In the genomic region with DNA sequence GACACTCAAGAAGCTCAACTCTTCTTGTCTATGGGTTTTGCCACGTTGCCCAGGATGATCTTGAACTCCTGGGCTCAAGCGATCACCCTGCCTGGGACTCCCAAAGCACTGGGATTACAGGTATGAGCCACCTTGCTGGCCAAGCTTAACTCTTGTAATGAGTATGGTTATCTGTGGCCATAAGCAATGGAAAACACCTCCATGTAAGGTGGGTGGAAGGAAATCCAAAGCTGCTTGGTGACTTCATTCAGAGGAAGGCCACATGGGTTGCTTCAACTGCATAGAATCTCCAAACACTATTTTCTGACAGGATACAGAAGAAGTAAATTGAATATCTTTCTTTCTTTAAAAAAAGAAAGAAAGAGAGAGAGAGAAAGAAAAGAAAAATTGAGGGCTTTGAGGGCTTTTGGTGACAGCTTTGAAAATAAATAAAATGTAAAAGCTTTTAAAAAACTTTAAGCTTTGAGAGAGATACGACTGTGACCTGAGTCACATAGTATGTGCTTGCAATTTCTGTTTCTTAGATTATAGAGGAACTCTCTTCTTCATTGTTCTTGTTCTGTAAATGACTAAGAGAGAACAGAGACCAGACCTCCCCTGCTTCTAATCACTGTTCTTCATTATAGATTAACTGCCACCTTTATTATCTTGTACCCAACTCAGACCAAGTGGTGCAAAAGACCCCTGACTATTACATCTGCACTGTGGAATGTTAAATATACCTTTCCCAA, we compare ENCODE assay signal across 19 cellular contexts.
DNase-seq lines count a peak whose midpoint lies in the region; ATAC-seq, FAIRE-seq and TF ChIP-seq lines count a peak whose summit lies in the region.
"Had no signal": no experiment of that assay in that cellular context is flagged by ENCODE, and none has a peak within 500 bp of the region (broad histone marks: within the 10 kb centered on the region; RNA-seq: fewer than 3 reads in every experiment).

No MANE protein-coding gene starts in this region.

- no peak overlapping the region for H3K4ac ChIP-seq in H1 (replicated peaks; ENCODE audit: insufficient read length, low read depth, low read length)

- H4K91ac ChIP-seq in H1 (replicated peaks; ENCODE audit: insufficient read length, low read length), result no peak overlapping the region

- TF ChIP-seq RAD21 in H1 (IDR thresholded peaks at IDR 0.05 in 1 of 2, conservative IDR thresholded peaks at IDR 0.05 in 1 of 2; ENCODE audit: low read depth in 2 of 2, low read length in 2 of 2), result no peak

- H3K9me3 Mint-ChIP-seq in Caco-2 (ENCODE audit: unreplicated experiment), result no peaks in the 10 kb centered on the region
- H3K9me3 Mint-ChIP-seq in stimulated activated effector memory CD8-positive, alpha-beta T cell treated with anti-CD3 and anti-CD28 coated beads, Interleukin-12 subunit alpha, Interleukin-12 subunit beta, amount 100 ng/mL, for 72 hours, result no peaks in the 10 kb centered on the region
- H3K9me3 Mint-ChIP-seq: CD4-positive, alpha-beta T cell; IgD-negative memory B cell had no signal

- H3K4me1 ChIP-seq in Caco-2, result peaks cover 18% of the 10 kb centered on the region
- H3K4me1 ChIP-seq in OCI-LY3 (ENCODE audit: low read length), result peaks cover 57% of the 10 kb centered on the region
- H3K4me1 ChIP-seq in H1 (replicated peaks in 1 of 4; ENCODE audit: control insufficient read depth in 3 of 4, insufficient read depth in 4 of 4, low read length in 3 of 4), result peaks cover 2 to 17% (median 14%) of the 10 kb centered on the region in 4 experiments
- peaks cover 0 to 27% (median 0%) of the 10 kb centered on the region in 4 donors for H3K4me1 ChIP-seq in stomach

- DNase-seq in Caco-2 (no peak), H1 (ENCODE audit: low read depth in 1 of 2, low spot score in 2 of 2) (no peak), NCI-H2171 (lab: John Stamatoyannopoulos, UW) (no peak), NK-92 (lab: John Stamatoyannopoulos, UW; ENCODE audit: unreplicated experiment) (no peak), stomach (no peak)
- DNase-seq in stimulated activated effector memory CD8-positive, alpha-beta T cell treated with anti-CD3 and anti-CD28 coated beads, Interleukin-12 subunit alpha, Interleukin-12 subunit beta, amount 100 ng/mL, for 72 hours (ENCODE audit: low spot score in 2 of 2), result no peak
- DNase-seq: ACHN; CD4-positive, alpha-beta T cell; DMS79 treated with DMSO at 0.1 percent for 48 hours; GDM1; NCI-H187; NK-92 treated with Interleukin-12 subunit alpha and Interleukin-12 subunit beta, amount 100 ng/mL, for 24 hours; PC-9; SW 1271 had no signal

- H3K79me2 ChIP-seq in OCI-LY3 (ENCODE audit: low read length) (no peaks in the 10 kb centered on the region), H1 (ENCODE audit: control insufficient read depth in 1 of 2, insufficient read depth in 2 of 2, low read length in 2 of 2) (no peaks in the 10 kb centered on the region)

- no peak overlapping the region for H2BK120ac ChIP-seq in H1 (replicated peaks; ENCODE audit: low read depth, low read length)

- H3K4me2 ChIP-seq in OCI-LY3 (ENCODE audit: low read length), result peak overlapping the region; percentile 21
- no peak overlapping the region for H3K4me2 ChIP-seq in H1 (ENCODE audit: insufficient read depth in 1 of 2, low read depth in 2 of 2, low read length in 2 of 2)
- H3K4me2 ChIP-seq: PC-9 had no signal

- H3K36me3 Mint-ChIP-seq in Caco-2 (ENCODE audit: insufficient read depth, unreplicated experiment), result peaks cover 2% of the 10 kb centered on the region
- no peaks in the 10 kb centered on the region for H3K36me3 Mint-ChIP-seq in stimulated activated effector memory CD8-positive, alpha-beta T cell treated with anti-CD3 and anti-CD28 coated beads, Interleukin-12 subunit alpha, Interleukin-12 subunit beta, amount 100 ng/mL, for 72 hours

- H4K20me1 ChIP-seq in OCI-LY3 (ENCODE audit: insufficient read depth, low read length) (no peaks in the 10 kb centered on the region), H1 (replicated peaks in 1 of 2; ENCODE audit: control insufficient read depth in 1 of 2, insufficient read depth in 2 of 2, low read length in 2 of 2) (no peaks in the 10 kb centered on the region)

- H2BK20ac ChIP-seq in H1 (ENCODE audit: low read length), result peak overlapping the region; percentile 23; the same call in 1 of the 2 replicates

- no peak overlapping the region for H3K4me3 Mint-ChIP-seq in Caco-2 (ENCODE audit: unreplicated experiment)
- no peak overlapping the region for H3K4me3 Mint-ChIP-seq in stimulated activated effector memory CD8-positive, alpha-beta T cell treated with anti-CD3 and anti-CD28 coated beads, Interleukin-12 subunit alpha, Interleukin-12 subunit beta, amount 100 ng/mL, for 72 hours
- H3K4me3 Mint-ChIP-seq: CD4-positive, alpha-beta T cell; IgD-negative memory B cell had no signal

- H3K56ac ChIP-seq in H1 (replicated peaks; ENCODE audit: insufficient read length, low read depth, low read length), result no peak overlapping the region

- TF ChIP-seq CTCF in Caco-2 (IDR thresholded peaks at IDR 0.05; ENCODE audit: insufficient read depth in 1 of 2, low read depth in 1 of 2, low read length in 1 of 2, severe bottlenecking in 1 of 2, unreplicated experiment in 1 of 2) (no peak), OCI-LY3 (IDR thresholded peaks at IDR 0.05; ENCODE audit: low read depth, low read length) (no peak), H1 (IDR thresholded peaks at IDR 0.05; ENCODE audit: control extremely low read depth in 1 of 3, insufficient read depth in 1 of 3, low read depth in 1 of 3, low read length in 3 of 3) (no peak), stomach (IDR thresholded peaks at IDR 0.05) (no peak)

- H3K4me1 Mint-ChIP-seq in Caco-2 (ENCODE audit: low read depth, unreplicated experiment), result peaks cover 15% of the 10 kb centered on the region
- peaks cover 4% of the 10 kb centered on the region for H3K4me1 Mint-ChIP-seq in stimulated activated effector memory CD8-positive, alpha-beta T cell treated with anti-CD3 and anti-CD28 coated beads, Interleukin-12 subunit alpha, Interleukin-12 subunit beta, amount 100 ng/mL, for 72 hours

- WGBS in H1 (ENCODE audit: extremely low coverage in 1 of 2, insufficient coverage in 1 of 2, insufficient read length in 1 of 2, insufficient replicate concordance in 2 of 2, low coverage in 1 of 2, low lambda C conversion rate in 2 of 2, missing lambda C conversion rate in 1 of 2), 2 experiments, result 88% methylated on average over 3 of the region's 3 CpGs; no CpG with 5 or more reads in 1 of the 2 experiments
- 76 to 91% (median 85%) methylated on average over 3 of the region's 3 CpGs for WGBS in stomach, 5 donors

- H3K27me3 ChIP-seq in Caco-2 (replicated peaks; ENCODE audit: control insufficient read depth, insufficient read depth, low read length), result no peaks in the 10 kb centered on the region
- no peaks in the 10 kb centered on the region for H3K27me3 ChIP-seq in OCI-LY3 (ENCODE audit: low read depth, low read length)
- H3K27me3 ChIP-seq in H1 (replicated peaks in 1 of 4; ENCODE audit: control insufficient read depth in 3 of 4, extremely low read depth in 1 of 4, insufficient read depth in 3 of 4, low read length in 3 of 4), result no peaks in the 10 kb centered on the region
- H3K27me3 ChIP-seq in stomach, result no peaks in the 10 kb centered on the region

- TF ChIP-seq EP300 in H1 (IDR thresholded peaks at IDR 0.05; ENCODE audit: borderline replicate concordance in 1 of 2, low read depth in 2 of 2, low read length in 2 of 2) (no peak), stomach (IDR thresholded peaks at IDR 0.05) (no peak)

- no peak overlapping the region for H2BK15ac ChIP-seq in H1 (ENCODE audit: low read length)

- H3K9ac ChIP-seq in OCI-LY3 (ENCODE audit: low read length) (no peak overlapping the region; the same call in 1 of the 2 replicates), H1 (replicated peaks in 1 of 4; ENCODE audit: extremely low read depth in 1 of 4, low read depth in 3 of 4, low read length in 3 of 4) (no peak overlapping the region)

- H3K18ac ChIP-seq in H1 (ENCODE audit: extremely low read depth, low read length), result no peak overlapping the region; the same call in 1 of the 2 replicates

- no peak overlapping the region for H3K14ac ChIP-seq in H1 (ENCODE audit: insufficient read length)

- intact Hi-C loops in Caco-2 (cut with micrococcal nuclease; ENCODE audit: unreplicated experiment), result no loop called here
- intact Hi-C loops in stomach (cut with DNase I; ENCODE audit: low total_unique reads), result no loop called here

- no peaks in the 10 kb centered on the region for H3K27me3 Mint-ChIP-seq in Caco-2 (ENCODE audit: insufficient read depth, unreplicated experiment)
- H3K27me3 Mint-ChIP-seq: CD4-positive, alpha-beta T cell had no signal

- no peak overlapping the region for H4K5ac ChIP-seq in H1 (ENCODE audit: insufficient read length, low read depth, low read length)

- H3K4me3 ChIP-seq in Caco-2 (ENCODE audit: low read depth, low read length), result no peak overlapping the region
- H3K4me3 ChIP-seq in OCI-LY3 (ENCODE audit: low read length), result 0 out of 2 replicates have a peak overlapping the region, but pooled peaks have one; percentile 3
- no peak overlapping the region for H3K4me3 ChIP-seq in H1 (ENCODE audit: extremely low read depth in 1 of 4, insufficient read depth in 2 of 4, low read depth in 3 of 4, low read length in 4 of 4)
- H3K4me3 ChIP-seq in stomach, result no peak overlapping the region
- H3K4me3 ChIP-seq: HAP-1, PC-9 had no signal

- H2BK12ac ChIP-seq in H1 (ENCODE audit: low read depth, low read length), result 0 out of 2 replicates have a peak overlapping the region, but pooled peaks have one; percentile 5

- no TSS peak for BruUV-seq in Caco-2 (replicated peaks; lab: Mats Ljungman, UMichigan)

- no peak overlapping the region; the same call in 1 of the 2 replicates for H2AK5ac ChIP-seq in H1 (ENCODE audit: low read depth, low read length)

- H3K36me3 ChIP-seq in Caco-2 (ENCODE audit: control insufficient read depth, insufficient read depth, low read length), result no peaks in the 10 kb centered on the region
- no peaks in the 10 kb centered on the region for H3K36me3 ChIP-seq in OCI-LY3 (replicated peaks; ENCODE audit: low read depth, low read length)
- no peaks in the 10 kb centered on the region for H3K36me3 ChIP-seq in H1 (ENCODE audit: control insufficient read depth in 2 of 4, insufficient read depth in 4 of 4, low read length in 3 of 4)
- no peaks in the 10 kb centered on the region for H3K36me3 ChIP-seq in stomach
- H3K36me3 ChIP-seq: HAP-1 had no signal

- peaks cover 12% of the 10 kb centered on the region; the same call in 1 of the 2 replicates for H3K9me3 ChIP-seq in Caco-2
- H3K9me3 ChIP-seq in OCI-LY3 (ENCODE audit: insufficient read depth, low read length), result no peaks in the 10 kb centered on the region
- no peaks in the 10 kb centered on the region for H3K9me3 ChIP-seq in H1 (ENCODE audit: insufficient read depth in 2 of 2, low read depth in 1 of 2, low read length in 1 of 2)
- H3K9me3 ChIP-seq in stomach, result no peaks in the 10 kb centered on the region
- H3K9me3 ChIP-seq: HAP-1 had no signal

- TF ChIP-seq POLR2A in H1 (IDR thresholded peaks at IDR 0.05; ENCODE audit: control extremely low read depth in 1 of 2, low read depth in 2 of 2, low read length in 2 of 2) (no peak), stomach (IDR thresholded peaks at IDR 0.05) (no peak)

- peak overlapping the region; percentile 34 for H3K27ac Mint-ChIP-seq in Caco-2 (ENCODE audit: unreplicated experiment)
- no peak overlapping the region for H3K27ac Mint-ChIP-seq in stimulated activated effector memory CD8-positive, alpha-beta T cell treated with anti-CD3 and anti-CD28 coated beads, Interleukin-12 subunit alpha, Interleukin-12 subunit beta, amount 100 ng/mL, for 72 hours
- H3K27ac Mint-ChIP-seq: CD4-positive, alpha-beta T cell had no signal

- no peak overlapping the region for H4K8ac ChIP-seq in H1 (ENCODE audit: extremely low read depth, insufficient read depth, low read length)

- POLR2A ChIA-PET in Caco-2 (lab: Charles Lee) (no interaction called here), H1 (lab: Charles Lee; ENCODE audit: partially characterized antibody) (no interaction called here)

- no peaks in the 10 kb centered on the region for H3K79me1 ChIP-seq in H1 (ENCODE audit: low read depth, low read length)

- H2BK5ac ChIP-seq in H1 (ENCODE audit: low read depth, low read length), result no peak overlapping the region

- ATAC-seq in stimulated activated effector memory CD8-positive, alpha-beta T cell treated with anti-CD3 and anti-CD28 coated beads, Interleukin-12 subunit alpha, Interleukin-12 subunit beta, amount 100 ng/mL, for 72 hours, result peak; percentile 63

- H3K27ac ChIP-seq in OCI-LY3 (ENCODE audit: low read length) (no peak overlapping the region), H1 (ENCODE audit: low read depth, low read length) (no peak overlapping the region), stomach (peak overlapping the region in 1 of 5 donors; percentile 50)
- H3K27ac ChIP-seq: PC-9 had no signal

- CTCF ChIA-PET in Caco-2 (lab: Charles Lee), result interaction anchor here (0.6 to 1.1 kb wide), 2 partner anchors 8 to 249 kb away, joined by 3 read pairs; no protein-coding TSS in a partner anchor
- CTCF ChIA-PET in H1 (lab: Charles Lee; ENCODE audit: partially characterized antibody), result interaction anchor here (1.2 to 2.3 kb wide), 3 partner anchors 9 to 271 kb away, joined by 3 to 14 read pairs (median 4); no protein-coding TSS in a partner anchor

- no peak overlapping the region for H3K23ac ChIP-seq in H1 (ENCODE audit: insufficient read length)

- H2AFZ ChIP-seq in OCI-LY3 (ENCODE audit: low read depth, low read length), result no peak overlapping the region
- H2AFZ ChIP-seq in H1 (ENCODE audit: low read length), result no peak overlapping the region
- H2AFZ ChIP-seq: PC-9 had no signal

- H3K23me2 ChIP-seq in H1 (ENCODE audit: low read depth, low read length), result no peaks in the 10 kb centered on the region; the same call in 1 of the 2 replicates

- no peak for FAIRE-seq in H1 (lab: Jason Lieb, UNC)
- FAIRE-seq: D721Med, GM12892 had no signal
